1 cellular context compared by ENCODE assay signal in genomic region chr22:20864186-20864908, GRCh38.
TF ChIP-seq lines count a peak whose summit lies in the region.

No MANE protein-coding gene starts in this region.

TF ChIP-seq in WTC11, 78 proteins besides CTCF, POLR2A, EP300 and RAD21 (continued from another document):
- TF ChIP-seq PREB (CRISPR knock-in tag; IDR thresholded peaks at IDR 0.05; ENCODE audit: borderline replicate concordance): no peak
- no peak for TF ChIP-seq PRRX2 (CRISPR knock-in tag; IDR thresholded peaks at IDR 0.05)
- TF ChIP-seq ZNF416 (CRISPR knock-in tag; IDR thresholded peaks at IDR 0.05): no peak
- TF ChIP-seq JUN (CRISPR knock-in tag; IDR thresholded peaks at IDR 0.05): no peak
- TF ChIP-seq ZNF138 (CRISPR knock-in tag; conservative IDR thresholded peaks at IDR 0.05): no peak
- no peak for TF ChIP-seq NR2C2 (CRISPR knock-in tag; IDR thresholded peaks at IDR 0.05)
- no peak for TF ChIP-seq PRDM15 (CRISPR knock-in tag; IDR thresholded peaks at IDR 0.05)
- TF ChIP-seq ZNF512 (CRISPR knock-in tag; IDR thresholded peaks at IDR 0.05; ENCODE audit: borderline replicate concordance): no peak
- TF ChIP-seq E2F4 (CRISPR knock-in tag; IDR thresholded peaks at IDR 0.05; ENCODE audit: borderline replicate concordance, low read depth): no peak
- no peak for TF ChIP-seq ZNF121 (CRISPR knock-in tag; IDR thresholded peaks at IDR 0.05)
- no peak for TF ChIP-seq ZNF671 (CRISPR knock-in tag; IDR thresholded peaks at IDR 0.05)
- TF ChIP-seq AR (CRISPR knock-in tag; IDR thresholded peaks at IDR 0.05): no peak
- TF ChIP-seq HMGXB4 (CRISPR knock-in tag; IDR thresholded peaks at IDR 0.05): no peak
